8 cellular contexts compared by ENCODE assay signal in the genomic region with DNA sequence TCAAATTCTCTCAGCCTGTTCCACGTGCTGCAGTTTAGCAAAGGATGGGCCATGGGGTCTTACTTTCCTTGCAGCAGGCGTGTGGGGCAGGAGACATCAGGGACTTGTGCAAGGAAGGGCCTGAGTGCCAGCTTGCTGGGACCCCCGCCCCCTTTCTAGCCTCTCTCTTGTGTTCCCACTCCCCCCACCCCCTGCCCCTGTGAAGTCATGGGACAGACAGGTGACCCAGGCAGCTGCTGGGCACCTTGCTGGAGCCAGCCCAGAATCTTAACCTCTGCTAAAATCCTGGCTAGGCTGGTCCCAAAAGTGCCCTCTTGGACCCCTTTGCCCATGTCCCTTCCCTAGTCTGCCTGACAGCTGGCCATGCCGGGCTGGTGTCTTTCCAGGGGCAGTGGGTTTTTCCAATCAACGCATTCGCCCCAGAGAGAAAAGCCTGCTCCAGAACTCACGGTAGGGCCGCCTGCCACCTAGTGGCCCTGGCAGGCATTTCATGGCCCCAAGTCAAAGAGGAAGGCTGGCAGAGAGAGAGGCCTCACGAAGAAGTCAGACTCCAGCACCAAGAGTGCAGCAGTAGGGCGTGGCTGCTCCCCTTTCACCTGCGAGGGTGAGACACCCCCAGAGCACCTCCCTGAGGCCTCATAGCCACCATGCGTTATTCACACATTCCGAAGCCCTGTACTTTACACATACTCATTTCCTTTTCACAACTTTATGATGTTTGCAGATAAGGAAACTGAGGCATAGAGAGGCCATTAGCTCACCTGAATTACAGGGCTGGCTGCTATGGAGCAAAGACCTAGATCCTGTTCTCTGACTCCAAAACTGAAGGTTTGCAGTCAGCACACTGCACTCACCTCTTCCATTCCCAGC.
DNase-seq lines count a peak whose midpoint lies in the region; ATAC-seq and TF ChIP-seq lines count a peak whose summit lies in the region.

No MANE protein-coding gene starts in this region.

- CTCF ChIA-PET in CD4-positive, alpha-beta T cell (lab: Charles Lee): interaction anchor here (0.7 to 3.2 kb wide), 4 partner anchors 34 to 546 kb away, joined by 3 to 15 read pairs (median 4); no protein-coding TSS in a partner anchor
- CTCF ChIA-PET in OCI-LY7 (lab: Charles Lee; ENCODE audit: unreplicated experiment): no interaction called here

- no peaks in the 10 kb centered on the region for H3K9me3 ChIP-seq in CD4-positive, alpha-beta T cell (ENCODE audit: control insufficient read depth, low read length)
- no peaks in the 10 kb centered on the region for H3K9me3 ChIP-seq in OCI-LY7 (ENCODE audit: low read length)
- no peaks in the 10 kb centered on the region for H3K9me3 ChIP-seq in esophagus muscularis mucosa

- no peak for TF ChIP-seq EP300 in esophagus muscularis mucosa (IDR thresholded peaks at IDR 0.05)

- no peaks in the 10 kb centered on the region for H3K27me3 ChIP-seq in CD4-positive, alpha-beta T cell (ENCODE audit: control insufficient read depth, insufficient read depth, low read length)
- H3K27me3 ChIP-seq in esophagus muscularis mucosa: no peaks in the 10 kb centered on the region

- H3K79me2 ChIP-seq in OCI-LY7 (ENCODE audit: insufficient read depth, low read depth, low read length): no peaks in the 10 kb centered on the region

- no peak for TF ChIP-seq POLR2A in esophagus muscularis mucosa (IDR thresholded peaks at IDR 0.05; ENCODE audit: low read depth)

- H3K9me2 ChIP-seq in OCI-LY7 (ENCODE audit: insufficient read depth, low read length): no peaks in the 10 kb centered on the region

- H3K4me2 ChIP-seq in OCI-LY7 (ENCODE audit: low read length): no peak overlapping the region

- H3K4me3 ChIP-seq in OCI-LY7 (ENCODE audit: low read depth, low read length, poor library complexity, severe bottlenecking) (no peak overlapping the region), esophagus muscularis mucosa (no peak overlapping the region)

- no peak overlapping the region for H2AFZ ChIP-seq in OCI-LY7 (ENCODE audit: low read length)

- no peak overlapping the region for H3K27ac ChIP-seq in CD4-positive, alpha-beta T cell (ENCODE audit: low read depth, low read length)
- no peak overlapping the region for H3K27ac ChIP-seq in OCI-LY7 (ENCODE audit: low read depth, low read length, poor library complexity, severe bottlenecking)
- no peak overlapping the region for H3K27ac ChIP-seq in esophagus muscularis mucosa (replicated peaks in 1 of 4)

- H3K9me3 Mint-ChIP-seq in CD4-positive, alpha-beta T cell: no peaks in the 10 kb centered on the region
- no peaks in the 10 kb centered on the region for H3K9me3 Mint-ChIP-seq in activated T-cell treated with anti-CD3 and anti-CD28 coated beads, Interleukin-2, amount 50 U/mL, for 24 hours
- no peaks in the 10 kb centered on the region for H3K9me3 Mint-ChIP-seq in natural killer cell

- H3K36me3 ChIP-seq in OCI-LY7 (ENCODE audit: insufficient read depth, low read length) (no peaks in the 10 kb centered on the region), esophagus muscularis mucosa (peaks cover 11 to 72% (median 55%) of the 10 kb centered on the region in 4 donors)

- WGBS in esophagus muscularis mucosa: 43% methylated on average over 10 of the region's 13 CpGs

- POLR2A ChIA-PET in CD4-positive, alpha-beta T cell (lab: Charles Lee): interaction anchor here (0.9 to 1.4 kb wide), 2 partner anchors 28 to 68 kb away, joined by 4 to 5 read pairs; no protein-coding TSS in a partner anchor
- POLR2A ChIA-PET in OCI-LY7 (lab: Charles Lee): interaction anchor here (0.6 to 1.3 kb wide), 3 partner anchors 11 to 95 kb away, joined by 3 to 5 read pairs (median 4); no protein-coding TSS in a partner anchor

- peak; percentile 56 to 79 (median 68) for DNase-seq in CD4-positive, alpha-beta T cell
- DNase-seq in HPDE6-E6E7 (ENCODE audit: extremely low spot score) (peak; percentile 76), OCI-LY7 (ENCODE audit: low spot score) (peak; percentile 74), esophagus muscularis mucosa (ENCODE audit: extremely low spot score) (no peak), natural killer cell (peak; percentile 74)
- peak; percentile 85 for DNase-seq in activated T-cell treated with anti-CD3 and anti-CD28 coated beads, Interleukin-2, amount 50 U/mL, for 24 hours
- peak; percentile 66 for DNase-seq in stimulated activated naive CD4-positive, alpha-beta T cell treated with Interleukin-2 at 50 U/mL for 16 hours (lab: John Stamatoyannopoulos, UW)

- no peak overlapping the region for H3K4me3 Mint-ChIP-seq in CD4-positive, alpha-beta T cell
- no peak overlapping the region for H3K4me3 Mint-ChIP-seq in activated T-cell treated with anti-CD3 and anti-CD28 coated beads, Interleukin-2, amount 50 U/mL, for 24 hours
- peak overlapping the region; percentile 42 for H3K4me3 Mint-ChIP-seq in natural killer cell

- H3K36me3 Mint-ChIP-seq in CD4-positive, alpha-beta T cell (ENCODE audit: low read depth): peaks cover 92% of the 10 kb centered on the region
- H3K36me3 Mint-ChIP-seq in activated T-cell treated with anti-CD3 and anti-CD28 coated beads, Interleukin-2, amount 50 U/mL, for 24 hours (ENCODE audit: low read depth): peaks cover 71% of the 10 kb centered on the region
- H3K36me3 Mint-ChIP-seq in natural killer cell: peaks cover 7% of the 10 kb centered on the region

- H3K27me3 Mint-ChIP-seq in CD4-positive, alpha-beta T cell: no peaks in the 10 kb centered on the region
- no peaks in the 10 kb centered on the region for H3K27me3 Mint-ChIP-seq in activated T-cell treated with anti-CD3 and anti-CD28 coated beads, Interleukin-2, amount 50 U/mL, for 24 hours
- no peaks in the 10 kb centered on the region for H3K27me3 Mint-ChIP-seq in natural killer cell (ENCODE audit: low read depth in 2 of 2)

- H4K20me1 ChIP-seq in OCI-LY7 (ENCODE audit: insufficient read depth, low read length): no peaks in the 10 kb centered on the region

- peak overlapping the region; percentile 86 for H3K27ac Mint-ChIP-seq in CD4-positive, alpha-beta T cell
- peak overlapping the region; percentile 69 for H3K27ac Mint-ChIP-seq in activated T-cell treated with anti-CD3 and anti-CD28 coated beads, Interleukin-2, amount 50 U/mL, for 24 hours
- H3K27ac Mint-ChIP-seq in natural killer cell: peak overlapping the region; percentile 91

- TF ChIP-seq CTCF in CD4-positive, alpha-beta T cell (IDR thresholded peaks at IDR 0.05): peak; percentile 94
- peak; percentile 92 for TF ChIP-seq CTCF in OCI-LY7 (conservative IDR thresholded peaks at IDR 0.05; ENCODE audit: low read length)
- peak; percentile 84 to 96 (median 92) for TF ChIP-seq CTCF in esophagus muscularis mucosa (IDR thresholded peaks at IDR 0.05)
- TF ChIP-seq CTCF in natural killer cell (IDR thresholded peaks at IDR 0.05): peak; percentile 87

- peak; percentile 84 for ATAC-seq in CD4-positive, alpha-beta T cell (ENCODE audit: poor library complexity)
- peak; percentile 85 to 87 (median 87) for ATAC-seq in natural killer cell
- no peak for ATAC-seq in GM19463 (IDR thresholded peaks at IDR 0.05; ENCODE audit: unreplicated experiment)

- H3K4me1 ChIP-seq in OCI-LY7 (ENCODE audit: insufficient read depth, low read length, poor library complexity, severe bottlenecking) (peaks cover 16% of the 10 kb centered on the region), esophagus muscularis mucosa (peaks cover 3 to 14% (median 10%) of the 10 kb centered on the region in 4 donors)

- peaks cover 25% of the 10 kb centered on the region for H3K4me1 Mint-ChIP-seq in CD4-positive, alpha-beta T cell (ENCODE audit: low read depth)
- H3K4me1 Mint-ChIP-seq in activated T-cell treated with anti-CD3 and anti-CD28 coated beads, Interleukin-2, amount 50 U/mL, for 24 hours (ENCODE audit: low read depth): peaks cover 50% of the 10 kb centered on the region
- peaks cover 34 to 51% of the 10 kb centered on the region in 2 donors for H3K4me1 Mint-ChIP-seq in natural killer cell

- BruUV-seq in OCI-LY7 (replicated peaks; lab: Mats Ljungman, UMichigan): no TSS peak

- intact Hi-C loops in CD4-positive, alpha-beta T cell (cut with DNase I, micrococcal nuclease): loop anchor here (1.0 to 10.0 kb wide), 5 partner anchors 66 to 546 kb away; a partner anchor contains a TSS
- intact Hi-C loops in OCI-LY7 (cut with micrococcal nuclease; ENCODE audit: unreplicated experiment) (loop anchor here (2.0 kb wide), 2 partner anchors 68 to 92 kb away; no protein-coding TSS in a partner anchor), esophagus muscularis mucosa (cut with DNase I) (loop anchor here (5.0 kb wide), 1 partner anchor 94 kb away; no protein-coding TSS in a partner anchor), natural killer cell (cut with micrococcal nuclease) (loop anchor here (2.0 to 10.0 kb wide), 5 partner anchors 66 to 544 kb away; no protein-coding TSS in a partner anchor)
